Comparison of ENCODE assay signal across 10 cellular contexts in the genomic region with DNA sequence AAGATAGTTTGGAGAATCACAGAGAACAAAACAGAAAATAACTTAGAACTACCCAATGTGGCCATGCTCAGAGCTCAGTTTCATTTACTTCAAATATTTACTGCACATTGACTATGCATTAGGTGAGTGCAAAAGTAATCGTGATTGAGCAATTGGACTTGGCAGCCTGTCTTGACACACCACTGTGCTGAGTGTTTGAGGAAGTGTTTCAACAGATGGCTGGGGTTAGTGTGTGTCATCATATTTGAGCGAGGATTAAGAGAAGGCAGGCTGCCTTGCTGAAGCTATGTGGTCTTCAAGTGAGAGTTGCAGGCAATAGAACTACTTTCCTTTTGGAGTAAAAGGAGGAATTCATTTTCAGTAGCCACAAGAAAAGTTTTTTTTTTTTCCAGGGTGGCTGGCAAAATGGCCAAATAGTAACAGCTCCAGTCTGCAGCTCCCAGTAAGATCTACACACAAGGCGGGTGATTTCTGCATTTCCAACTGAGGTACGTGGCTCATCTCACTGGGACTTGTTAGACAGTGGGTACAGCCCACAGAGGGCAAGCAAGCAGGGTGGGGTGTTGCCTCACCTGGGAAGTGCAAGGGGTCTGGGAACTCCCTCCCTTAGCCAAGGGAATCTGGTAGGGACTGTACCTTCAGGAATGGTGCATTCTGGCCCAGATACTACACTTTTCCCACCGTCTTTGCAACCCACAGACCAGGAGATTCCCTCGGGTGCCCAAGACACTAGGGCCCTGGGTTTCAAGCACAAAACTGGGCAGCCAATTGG. TPM values are rescaled to one million over a fixed set of nuclear protein-coding genes. Genes with fewer than 3 reads are reported as not detected.
DNase-seq lines count a peak whose midpoint lies in the region; ATAC-seq and TF ChIP-seq lines count a peak whose summit lies in the region.
"Had no signal": no experiment of that assay in that cellular context is flagged by ENCODE, and none has a peak within 500 bp of the region (broad histone marks: within the 10 kb centered on the region; RNA-seq: fewer than 3 reads in every experiment).

No MANE protein-coding gene starts in this region.

- no peaks in the 10 kb centered on the region for H3K27me3 ChIP-seq in PC-9 (ENCODE audit: insufficient read depth, low read depth)
- H3K27me3 ChIP-seq in gastroesophageal sphincter = no peaks in the 10 kb centered on the region
- H3K27me3 ChIP-seq in transverse colon = no peaks in the 10 kb centered on the region
- no peaks in the 10 kb centered on the region for H3K27me3 ChIP-seq in ovary

- no peak overlapping the region for H2AFZ ChIP-seq in PC-9

- no peaks in the 10 kb centered on the region for H3K79me2 ChIP-seq in PC-9 (ENCODE audit: low read depth)

- no TSS peak for BruUV-seq in PC-9 (replicated peaks; lab: Mats Ljungman, UMichigan)

- no peak for TF ChIP-seq CTCF in PC-9 (conservative IDR thresholded peaks at IDR 0.05)
- no peak for TF ChIP-seq CTCF in gastroesophageal sphincter (IDR thresholded peaks at IDR 0.05)
- no peak for TF ChIP-seq CTCF in transverse colon (IDR thresholded peaks at IDR 0.05)
- TF ChIP-seq CTCF in ovary (IDR thresholded peaks at IDR 0.05) = no peak

- H3K4me1 ChIP-seq in PC-9 (replicated peaks; ENCODE audit: insufficient read depth) (no peaks in the 10 kb centered on the region; the same call in 1 of the 2 replicates), gastroesophageal sphincter (no peaks in the 10 kb centered on the region), transverse colon (peaks cover 0 to 13% (median 0%) of the 10 kb centered on the region in 4 donors), ovary (ENCODE audit: insufficient read depth) (no peaks in the 10 kb centered on the region)

- CTCF ChIA-PET in PC-9 (lab: Charles Lee) = no interaction called here

- in situ Hi-C loops in transverse colon (cut with MboI; ENCODE audit: low pct_ligation_motif_present in 1 of 4, low pct_unique_long_range_greater_than_20kb in 1 of 4, low sequenced_read_pairs in 3 of 4) = no loop called here

- no peaks in the 10 kb centered on the region for H3K36me3 ChIP-seq in PC-9 (ENCODE audit: low read depth)
- H3K36me3 ChIP-seq in gastroesophageal sphincter = no peaks in the 10 kb centered on the region
- no peaks in the 10 kb centered on the region for H3K36me3 ChIP-seq in transverse colon
- H3K36me3 ChIP-seq in ovary = no peaks in the 10 kb centered on the region

- peak; percentile 71 for ATAC-seq in gastroesophageal sphincter
- no peak for ATAC-seq in HG02885 (IDR thresholded peaks at IDR 0.05; ENCODE audit: poor library complexity, unreplicated experiment)
- no peak for ATAC-seq in GM21390 (IDR thresholded peaks at IDR 0.05; ENCODE audit: unreplicated experiment)

- peak; percentile 63 for DNase-seq in DMS 273 (lab: John Stamatoyannopoulos, UW; ENCODE audit: unreplicated experiment)
- DNase-seq in DMS 273 treated with DMSO at 0.1 percent for 48 hours (lab: John Stamatoyannopoulos, UW) = no peak
- DNase-seq in PC-9 = peak; percentile 3 to 84
- peak; percentile 38 for DNase-seq in transverse colon
- DNase-seq in ovary = no peak
- DNase-seq: nucleus accumbens had no signal

- peak overlapping the region; percentile 42 for H3K4me2 ChIP-seq in PC-9

- intact Hi-C loops in PC-9 (cut with micrococcal nuclease; ENCODE audit: unreplicated experiment) (no loop called here), transverse colon (cut with DNase I; ENCODE audit: low total_unique reads) (no loop called here), ovary (cut with DNase I) (no loop called here)

- TF ChIP-seq POLR2A in gastroesophageal sphincter (IDR thresholded peaks at IDR 0.05) = no peak
- TF ChIP-seq POLR2A in transverse colon (IDR thresholded peaks at IDR 0.05) = no peak
- TF ChIP-seq POLR2A in ovary (IDR thresholded peaks at IDR 0.05) = no peak

- POLR2A ChIA-PET in PC-9 (lab: Charles Lee; ENCODE audit: unreplicated experiment) = interaction anchor here (0.6 kb wide), 1 partner anchor 44 kb away, joined by 5 read pairs; no protein-coding TSS in a partner anchor

- H3F3A ChIP-seq in PC-9 (ENCODE audit: insufficient read depth, low read depth) = no peaks in the 10 kb centered on the region

- H3K4me3 ChIP-seq in PC-9 = no peak overlapping the region
- no peak overlapping the region for H3K4me3 ChIP-seq in gastroesophageal sphincter
- H3K4me3 ChIP-seq in transverse colon = no peak overlapping the region
- H3K4me3 ChIP-seq in ovary = no peak overlapping the region

- WGBS in gastroesophageal sphincter (ENCODE audit: low coverage in 1 of 2), 2 donors = 21 to 41% methylated on average over 2 to 5 of the region's 6 CpGs
- 28 to 54% methylated on average over 3 to 6 of the region's 6 CpGs for WGBS in transverse colon (ENCODE audit: low coverage in 1 of 2), 2 donors
- WGBS in ovary, 3 donors = 75 to 77% (median 76%) methylated on average over 6 of the region's 6 CpGs

- H4K20me1 ChIP-seq in PC-9 (ENCODE audit: insufficient read depth) = no peaks in the 10 kb centered on the region

- no peak for TF ChIP-seq EP300 in gastroesophageal sphincter (IDR thresholded peaks at IDR 0.05)
- no peak for TF ChIP-seq EP300 in transverse colon (IDR thresholded peaks at IDR 0.05; ENCODE audit: low read depth)
- TF ChIP-seq EP300 in ovary (IDR thresholded peaks at IDR 0.05) = no peak

- H3K9me3 ChIP-seq in PC-9 (ENCODE audit: insufficient read depth, low read depth) (peaks cover 9% of the 10 kb centered on the region; the same call in 1 of the 2 replicates), gastroesophageal sphincter (peaks cover 0 to 9% (median 0%) of the 10 kb centered on the region in 3 donors), transverse colon (no peaks in the 10 kb centered on the region), ovary (no peaks in the 10 kb centered on the region)

- H3K9me2 ChIP-seq in PC-9 (ENCODE audit: insufficient read depth) = no peaks in the 10 kb centered on the region

- H3K27ac ChIP-seq in PC-9 = no peak overlapping the region
- no peak overlapping the region for H3K27ac ChIP-seq in gastroesophageal sphincter
- no peak overlapping the region for H3K27ac ChIP-seq in transverse colon
- no peak overlapping the region for H3K27ac ChIP-seq in ovary
- H3K27ac ChIP-seq: 22Rv1 had no signal

RNA-seq across cellular contexts. Expression of a gene that starts 37.7 kb away (rescaled TPM):
- total RNA-seq in PC-9 (2021) (not detected in 2 replicates), gastroesophageal sphincter (not detected), transverse colon (not detected), ovary (not detected)
- polyA plus RNA-seq in ovary = not detected

RNA-seq across cellular contexts. Expression of a gene that starts 49.3 kb away (rescaled TPM):
- total RNA-seq in PC-9 (2021) (2.7 and 4.0 TPM in 2 replicates), gastroesophageal sphincter (not detected), transverse colon (1 to 10 TPM in 1 of 4 donors, not detected in 3; 1.4 TPM), ovary (under 1 TPM in 1 of 7 donors, not detected in 6; 0.80 TPM)
- not detected for polyA plus RNA-seq in ovary

Comparison
In these comparisons a context has a peak if more than half of its experiments do, and no peak if none do; other contexts are left out.
1. DNase-seq: peak in DMS 273 (single experiment), PC-9 (2 of 2) and transverse colon (single experiment); none in DMS 273 treated with DMSO at 0.1 percent for 48 hours (single experiment) and ovary (0 of 5).